Comparison of ENCODE assay signal across 16 cellular contexts in genomic region chr1:112938188-112938587, GRCh38. TPM values are rescaled to one million over a fixed set of nuclear protein-coding genes. Genes with fewer than 3 reads are reported as not detected.
A peak's percentile ranks its signal among the peaks of the same experiment; 100 is the strongest.
DNase-seq lines count a peak whose midpoint lies in the region; ATAC-seq, FAIRE-seq and TF ChIP-seq lines count a peak whose summit lies in the region.
"Had no signal": no experiment of that assay in that cellular context is flagged by ENCODE, and none has a peak within 500 bp of the region (broad histone marks: within the 10 kb centered on the region; RNA-seq: fewer than 3 reads in every experiment).

No MANE protein-coding gene starts in this region.

- no peaks in the 10 kb centered on the region for H3K27me3 ChIP-seq in CD4-positive, alpha-beta T cell (ENCODE audit: control insufficient read depth, insufficient read depth, low read length)
- no peaks in the 10 kb centered on the region for H3K27me3 ChIP-seq in Loucy (ENCODE audit: insufficient read depth, low read length, poor library complexity, severe bottlenecking)
- no peaks in the 10 kb centered on the region for H3K27me3 ChIP-seq in muscle layer of colon (ENCODE audit: control insufficient read depth in 1 of 2, insufficient read depth in 2 of 2, low read length in 2 of 2)
- H3K27me3 ChIP-seq: BLaER1 had no signal

- peaks cover 91% of the 10 kb centered on the region for H3K79me2 ChIP-seq in Loucy (ENCODE audit: insufficient read depth, low read length)

- no peak for ATAC-seq in CD4-positive, alpha-beta T cell (ENCODE audit: poor library complexity)
- no peak for ATAC-seq in HG02763 (IDR thresholded peaks at IDR 0.05; ENCODE audit: unreplicated experiment)

- no peaks in the 10 kb centered on the region for H3F3A ChIP-seq in Loucy (ENCODE audit: low read depth)

- H2AFZ ChIP-seq in Loucy (ENCODE audit: low read length) = no peak overlapping the region

- no peak for FAIRE-seq in urothelium cell line (lab: Jason Lieb, UNC)
- FAIRE-seq: G401.6 had no signal

- no peaks in the 10 kb centered on the region for H3K36me3 Mint-ChIP-seq in CD4-positive, alpha-beta T cell (ENCODE audit: low read depth)
- peaks cover 2% of the 10 kb centered on the region for H3K36me3 Mint-ChIP-seq in chondrocyte (ENCODE audit: low read depth)

- peak overlapping the region; percentile 6 for H3K4me2 ChIP-seq in Loucy (ENCODE audit: low read depth, low read length, poor library complexity, severe bottlenecking)

- CTCF ChIA-PET in CD4-positive, alpha-beta T cell (lab: Charles Lee) = interaction anchor here (1.2 to 1.3 kb wide), 2 partner anchors 27 to 135 kb away, joined by 4 read pairs; partner anchors contain the start of gene LRIG2

- H3K9me3 Mint-ChIP-seq in CD4-positive, alpha-beta T cell = no peaks in the 10 kb centered on the region
- no peaks in the 10 kb centered on the region for H3K9me3 Mint-ChIP-seq in chondrocyte (ENCODE audit: low read depth)
- H3K9me3 Mint-ChIP-seq: activated naive CD4-positive, alpha-beta T cell treated with anti-CD3 and anti-CD28 coated beads, Interleukin-2, amount 50 U/mL, for 24 hours; stimulated activated naive CD8-positive, alpha-beta T cell treated with anti-CD3 and anti-CD28 coated beads, Interleukin-15, Interleukin-2, amounts not matched to agents 100 ng/mL and 50 ng/mL, for 24 hours; T-helper 1 cell treated with Interleukin-12 subunit alpha and Interleukin-12 subunit beta and Interleukin-4 antibody, amounts not matched to agents 30 μg/mL and 1 μg/mL, for 36 hours had no signal

- intact Hi-C loops in CD4-positive, alpha-beta T cell (cut with DNase I, micrococcal nuclease) = no loop called here

- peaks cover 33% of the 10 kb centered on the region for H4K20me1 ChIP-seq in Loucy (ENCODE audit: insufficient read depth, low read length, poor library complexity, severe bottlenecking)

- no peak overlapping the region for H3K27ac ChIP-seq in CD4-positive, alpha-beta T cell (ENCODE audit: low read depth, low read length)
- H3K27ac ChIP-seq in muscle layer of colon (ENCODE audit: low read depth, low read length) = peak overlapping the region; percentile 22
- H3K27ac ChIP-seq: BLaER1 had no signal

- H3K4me1 ChIP-seq in Loucy (ENCODE audit: insufficient read depth, low read length, poor library complexity, severe bottlenecking) (peaks cover 22% of the 10 kb centered on the region), muscle layer of colon (ENCODE audit: insufficient read depth, low read length) (peaks cover 17% of the 10 kb centered on the region)

- H3K4me3 ChIP-seq in Loucy (ENCODE audit: low read length, poor library complexity, severe bottlenecking) (no peak overlapping the region), muscle layer of colon (ENCODE audit: low read depth in 1 of 2, low read length in 2 of 2) (no peak overlapping the region)
- H3K4me3 ChIP-seq: BLaER1 had no signal

- no peaks in the 10 kb centered on the region for H3K9me3 ChIP-seq in CD4-positive, alpha-beta T cell (ENCODE audit: control insufficient read depth, low read length)
- H3K9me3 ChIP-seq in Loucy (ENCODE audit: insufficient read depth, low read depth, low read length) (no peaks in the 10 kb centered on the region), muscle layer of colon (ENCODE audit: low read length) (no peaks in the 10 kb centered on the region)
- H3K9me3 ChIP-seq: BLaER1 had no signal

- H3K27ac Mint-ChIP-seq in CD4-positive, alpha-beta T cell = peak overlapping the region; percentile 2
- H3K27ac Mint-ChIP-seq in chondrocyte (ENCODE audit: unreplicated experiment) = peak overlapping the region; percentile 62
- H3K27ac Mint-ChIP-seq: stimulated activated naive CD8-positive, alpha-beta T cell treated with anti-CD3 and anti-CD28 coated beads, Interleukin-15, Interleukin-2, amounts not matched to agents 100 ng/mL and 50 ng/mL, for 24 hours had no signal

- TF ChIP-seq CTCF in CD4-positive, alpha-beta T cell (IDR thresholded peaks at IDR 0.05) = no peak
- no peak for TF ChIP-seq CTCF in Loucy (conservative IDR thresholded peaks at IDR 0.05; ENCODE audit: low read length)
- TF ChIP-seq CTCF in chondrocyte (IDR thresholded peaks at IDR 0.05) = no peak

- H3K4me3 Mint-ChIP-seq in CD4-positive, alpha-beta T cell = no peak overlapping the region
- H3K4me3 Mint-ChIP-seq in chondrocyte (ENCODE audit: unreplicated experiment) = no peak overlapping the region
- H3K4me3 Mint-ChIP-seq: activated naive CD4-positive, alpha-beta T cell treated with anti-CD3 and anti-CD28 coated beads, Interleukin-2, amount 50 U/mL, for 24 hours; stimulated activated naive CD8-positive, alpha-beta T cell treated with anti-CD3 and anti-CD28 coated beads, Interleukin-15, Interleukin-2, amounts not matched to agents 100 ng/mL and 50 ng/mL, for 24 hours; T-helper 1 cell treated with Interleukin-12 subunit alpha and Interleukin-12 subunit beta and Interleukin-4 antibody, amounts not matched to agents 30 μg/mL and 1 μg/mL, for 36 hours had no signal

- H3K27me3 Mint-ChIP-seq in CD4-positive, alpha-beta T cell = no peaks in the 10 kb centered on the region
- H3K27me3 Mint-ChIP-seq in chondrocyte (ENCODE audit: low read depth) = no peaks in the 10 kb centered on the region
- H3K27me3 Mint-ChIP-seq: activated naive CD4-positive, alpha-beta T cell treated with anti-CD3 and anti-CD28 coated beads, Interleukin-2, amount 50 U/mL, for 24 hours; stimulated activated naive CD8-positive, alpha-beta T cell treated with anti-CD3 and anti-CD28 coated beads, Interleukin-15, Interleukin-2, amounts not matched to agents 100 ng/mL and 50 ng/mL, for 24 hours had no signal

- H3K9ac ChIP-seq in Loucy (ENCODE audit: low read depth, low read length, poor library complexity, severe bottlenecking) (no peak overlapping the region), muscle layer of colon (ENCODE audit: low read length) (no peak overlapping the region)
- H3K9ac ChIP-seq: BLaER1 had no signal

- H3K36me3 ChIP-seq in Loucy (ENCODE audit: insufficient read depth, low read length) (peaks cover 4% of the 10 kb centered on the region; the same call in 1 of the 2 replicates), muscle layer of colon (ENCODE audit: insufficient read depth, low read length) (no peaks in the 10 kb centered on the region)

- no peaks in the 10 kb centered on the region for H3K9me2 ChIP-seq in Loucy (replicated peaks; ENCODE audit: low read depth, low read length)

- no peak for DNase-seq in CD4-positive, alpha-beta T cell
- DNase-seq in chondrocyte (ENCODE audit: low spot score) = no peak
- DNase-seq in GF-D8 (lab: John Stamatoyannopoulos, UW) = no peak
- no peak for DNase-seq in KBM-7
- no peak for DNase-seq in urothelium cell line (ENCODE audit: low spot score)
- DNase-seq: head of caudate nucleus; NCI-H2171; stimulated activated CD4-positive, alpha-beta T cell treated with anti-CD3 and anti-CD28 coated beads, Interleukin-4, amount 100 ng/mL, for 4 hours had no signal

- POLR2A ChIA-PET in CD4-positive, alpha-beta T cell (lab: Charles Lee) = interaction anchor here (0.9 kb wide), 1 partner anchor 18 kb away, joined by 3 read pairs; the partner anchor contains the start of gene SLC16A1

- in situ Hi-C loops in KBM-7 (cut with MboI; ENCODE audit: low pct_unique_long_range_greater_than_20kb, low sequenced_read_pairs) = no loop called here

- peaks cover 28% of the 10 kb centered on the region for H3K4me1 Mint-ChIP-seq in CD4-positive, alpha-beta T cell (ENCODE audit: low read depth)
- peaks cover 44% of the 10 kb centered on the region for H3K4me1 Mint-ChIP-seq in chondrocyte (ENCODE audit: low read depth)

RNA-seq across cellular contexts. Expression of gene SLC16A1, which starts 17.8 kb away (rescaled TPM):
- total RNA-seq in CD4-positive, alpha-beta T cell = 10 to 100 TPM; 22.9 to 26.6 TPM
- 58.1 to 68.1 TPM (median 63.1 TPM) in 3 replicates for total RNA-seq in chondrocyte
